Comparison of ENCODE assay signal across 22 cellular contexts in genomic region chr3:51717446-51717845, GRCh38. TPM values are rescaled to one million over a fixed set of nuclear protein-coding genes. Genes with fewer than 3 reads are reported as not detected.
DNase-seq lines count a peak whose midpoint lies in the region; ATAC-seq and TF ChIP-seq lines count a peak whose summit lies in the region.
"Had no signal": no experiment of that assay in that cellular context is flagged by ENCODE, and none has a peak within 500 bp of the region (broad histone marks: within the 10 kb centered on the region; RNA-seq: fewer than 3 reads in every experiment).

No MANE protein-coding gene starts in this region.

- H3K4me3 ChIP-seq in WERI-Rb-1 (ENCODE audit: low read depth, low read length): no peak overlapping the region

- H3K4me3 Mint-ChIP-seq in stimulated activated effector memory CD8-positive, alpha-beta T cell treated with anti-CD3 and anti-CD28 coated beads, Interleukin-12 subunit alpha, Interleukin-12 subunit beta, amount 100 ng/mL, for 72 hours: no peak overlapping the region
- H3K4me3 Mint-ChIP-seq: CD8-positive, alpha-beta memory T cell had no signal

- no peaks in the 10 kb centered on the region for H3K9me3 ChIP-seq in WERI-Rb-1 (ENCODE audit: severe bottlenecking)

- ATAC-seq in GM18873 (IDR thresholded peaks at IDR 0.05; ENCODE audit: low FRiP score, unreplicated experiment) (no peak), HG03139 (IDR thresholded peaks at IDR 0.05; ENCODE audit: unreplicated experiment) (no peak)
- ATAC-seq in stimulated activated effector memory CD8-positive, alpha-beta T cell treated with anti-CD3 and anti-CD28 coated beads, Interleukin-12 subunit alpha, Interleukin-12 subunit beta, amount 100 ng/mL, for 72 hours: no peak
- ATAC-seq: Right ventricle myocardium inferior had no signal

- no peaks in the 10 kb centered on the region for H3K36me3 Mint-ChIP-seq in stimulated activated effector memory CD8-positive, alpha-beta T cell treated with anti-CD3 and anti-CD28 coated beads, Interleukin-12 subunit alpha, Interleukin-12 subunit beta, amount 100 ng/mL, for 72 hours

- no peaks in the 10 kb centered on the region for H3K9me3 Mint-ChIP-seq in stimulated activated effector memory CD8-positive, alpha-beta T cell treated with anti-CD3 and anti-CD28 coated beads, Interleukin-12 subunit alpha, Interleukin-12 subunit beta, amount 100 ng/mL, for 72 hours
- H3K9me3 Mint-ChIP-seq: CD8-positive, alpha-beta memory T cell had no signal

- no peaks in the 10 kb centered on the region for H3K27me3 ChIP-seq in WERI-Rb-1 (ENCODE audit: insufficient read depth, low read depth, severe bottlenecking)

- peak overlapping the region; percentile 83 for H3K27ac ChIP-seq in WERI-Rb-1
- H3K27ac ChIP-seq: C4-2B had no signal

- peaks cover 31% of the 10 kb centered on the region for H3K4me1 Mint-ChIP-seq in stimulated activated effector memory CD8-positive, alpha-beta T cell treated with anti-CD3 and anti-CD28 coated beads, Interleukin-12 subunit alpha, Interleukin-12 subunit beta, amount 100 ng/mL, for 72 hours

- peaks cover 53% of the 10 kb centered on the region for H3K36me3 ChIP-seq in WERI-Rb-1

- no peak overlapping the region for H3K27ac Mint-ChIP-seq in stimulated activated effector memory CD8-positive, alpha-beta T cell treated with anti-CD3 and anti-CD28 coated beads, Interleukin-12 subunit alpha, Interleukin-12 subunit beta, amount 100 ng/mL, for 72 hours
- H3K27ac Mint-ChIP-seq: CD8-positive, alpha-beta memory T cell had no signal

- no peak for TF ChIP-seq CTCF in WERI-Rb-1 (IDR thresholded peaks at IDR 0.05; ENCODE audit: low read depth, low read length)

- DNase-seq in activated CD8-positive, alpha-beta memory T cell treated with anti-CD3 and anti-CD28 coated beads for 24 hours: peak; percentile 49
- DNase-seq in activated CD8-positive, alpha-beta memory T cell treated with anti-CD3 and anti-CD28 coated beads, Interleukin-2, amount 50 U/mL, for 4 hours: no peak
- DNase-seq in WERI-Rb-1: no peak
- DNase-seq in epidermal melanocyte (ENCODE audit: insufficient read length, low spot score): peak; percentile 1
- DNase-seq in myocyte (ENCODE audit: low read depth): peak; percentile 22
- no peak for DNase-seq in stimulated activated effector memory CD8-positive, alpha-beta T cell treated with anti-CD3 and anti-CD28 coated beads, Interleukin-12 subunit alpha, Interleukin-12 subunit beta, amount 100 ng/mL, for 72 hours (ENCODE audit: low spot score in 2 of 2)
- DNase-seq: AML-193; CD8-positive, alpha-beta memory T cell; DMS53; GDM1; Kasumi-1; NCI-H1417; NCI-H187; NCI-H2107; NCI-H446 treated with DMSO at 0.1 percent for 48 hours had no signal

RNA-seq across cellular contexts. Expression of gene GRM2, which starts 10.6 kb away (rescaled TPM):
- total RNA-seq in myocyte: 0.11 and 0.31 TPM in 2 replicates
- polyA plus RNA-seq in myocyte (2012): 0.06 TPM
- total RNA-seq: A172, H4 had no signal
- polyA plus RNA-seq: AG04450 had no signal

RNA-seq across cellular contexts. Expression of gene TEX264, which starts 46.4 kb away (rescaled TPM):
- 62.4 and 69.8 TPM in 2 replicates for total RNA-seq in myocyte
- 68.7 TPM for polyA plus RNA-seq in myocyte (2012)

Comparison
In these comparisons a context has a peak if more than half of its experiments do, and no peak if none do; other contexts are left out.
1. DNase-seq: peak in activated CD8-positive, alpha-beta memory T cell treated with anti-CD3 and anti-CD28 coated beads for 24 hours (single experiment), epidermal melanocyte (single experiment) and myocyte (single experiment); none in activated CD8-positive, alpha-beta memory T cell treated with anti-CD3 and anti-CD28 coated beads, Interleukin-2, amount 50 U/mL, for 4 hours (single experiment), WERI-Rb-1 (single experiment) and stimulated activated effector memory CD8-positive, alpha-beta T cell treated with anti-CD3 and anti-CD28 coated beads, Interleukin-12 subunit alpha, Interleukin-12 subunit beta, amount 100 ng/mL, for 72 hours (0 of 2).